11 cellular contexts compared by ENCODE assay signal in the genomic region with DNA sequence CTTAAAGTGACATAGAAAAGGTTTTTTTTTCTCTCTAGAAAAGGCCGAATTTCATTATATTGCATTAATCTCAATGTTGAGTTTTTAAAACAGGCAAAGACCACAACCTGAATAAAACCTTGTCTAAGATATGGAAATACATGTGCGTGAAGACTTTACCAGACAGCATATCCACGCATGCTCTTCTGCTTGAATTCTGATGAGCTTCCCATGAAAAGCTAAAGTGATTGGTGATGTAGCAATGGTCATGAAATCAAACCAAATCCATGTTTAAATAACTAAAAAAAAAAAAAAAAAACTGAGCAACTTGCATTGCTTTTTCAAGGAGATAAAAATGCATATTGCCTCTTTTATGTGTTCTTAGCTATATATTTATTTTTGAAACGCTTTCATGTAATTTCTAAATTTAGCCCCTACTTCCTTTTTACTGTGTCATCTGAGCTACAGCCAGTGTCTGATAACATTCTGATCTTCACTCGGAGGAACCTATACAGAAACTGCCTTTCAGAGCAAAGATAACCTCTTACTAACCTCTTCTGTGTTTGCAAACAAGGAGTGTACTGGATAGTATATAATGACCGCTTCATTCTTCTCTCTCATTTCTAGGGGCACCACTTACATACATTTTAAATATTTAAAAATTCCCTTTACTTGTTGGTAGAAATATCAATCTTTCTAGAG.
DNase-seq lines count a peak whose midpoint lies in the region; ATAC-seq, FAIRE-seq and TF ChIP-seq lines count a peak whose summit lies in the region.
"Had no signal": no experiment of that assay in that cellular context is flagged by ENCODE, and none has a peak within 500 bp of the region (broad histone marks: within the 10 kb centered on the region; RNA-seq: fewer than 3 reads in every experiment).

No MANE protein-coding gene starts in this region.

- SMC1A ChIA-PET in GM12878 (lab: Charles Lee; ENCODE audit: uncharacterized antibody, unreplicated experiment): interaction anchor here (0.6 to 1.5 kb wide), 17 partner anchors 9 to 543 kb away, joined by 3 to 11 read pairs (median 3); no protein-coding TSS in a partner anchor

- H3K9me3 Mint-ChIP-seq in CD4-positive, CD25-positive, alpha-beta regulatory T cell: peaks cover 0 to 2% (median 0%) of the 10 kb centered on the region in 7 donors

- H3K4me3 ChIP-seq in CD4-positive, CD25-positive, alpha-beta regulatory T cell (ENCODE audit: low read depth, low read length): peak overlapping the region; percentile 33
- no peak overlapping the region for H3K4me3 ChIP-seq in GM12878
- H3K4me3 ChIP-seq: thoracic aorta had no signal

- CTCF ChIA-PET in GM12878 (lab: Yijun Ruan, JAX): interaction anchor here (0.6 to 3.4 kb wide), 7 partner anchors 9 to 349 kb away, joined by 3 to 21 read pairs (median 4); no protein-coding TSS in a partner anchor

- POLR2A ChIA-PET in GM12878 (lab: Charles Lee): interaction anchor here (0.6 to 1.1 kb wide), 7 partner anchors 11 to 929 kb away, joined by 3 to 6 read pairs (median 4); no protein-coding TSS in a partner anchor

- no peaks in the 10 kb centered on the region for H3K9me3 ChIP-seq in CD4-positive, CD25-positive, alpha-beta regulatory T cell (ENCODE audit: control insufficient read depth in 2 of 2, low read length in 2 of 2)
- H3K9me3 ChIP-seq in GM12878 (replicated peaks; ENCODE audit: control insufficient read depth, insufficient read depth, low read length): no peaks in the 10 kb centered on the region
- H3K9me3 ChIP-seq: thoracic aorta had no signal

- TF ChIP-seq EP300 in GM12878 (IDR thresholded peaks at IDR 0.05; ENCODE audit: borderline replicate concordance in 1 of 2, control insufficient read depth in 1 of 2, low read depth in 2 of 2, low read length in 2 of 2): no peak

- no peak for TF ChIP-seq CTCF in GM12878 (IDR thresholded peaks at IDR 0.05 in 2 of 3, conservative IDR thresholded peaks at IDR 0.05 in 1 of 3; ENCODE audit: control insufficient read depth in 2 of 3, extremely low read depth in 1 of 3, insufficient read depth in 1 of 3, low read depth in 3 of 3, low read length in 3 of 3)

- no peaks in the 10 kb centered on the region for H3K27me3 Mint-ChIP-seq in CD4-positive, CD25-positive, alpha-beta regulatory T cell

- peak in 1 of 3 donors; percentile 49 for DNase-seq in CD4-positive, CD25-positive, alpha-beta regulatory T cell
- peak; percentile 64 for DNase-seq in KBM-7
- DNase-seq in GM12878 (ENCODE audit: low read depth, low spot score): peak; percentile 21
- DNase-seq in kidney glomerular epithelial cell (lab: John Stamatoyannopoulos, UW): no peak
- DNase-seq in T-helper 1 cell: no peak
- no peak for DNase-seq in SK-N-DZ (ENCODE audit: low spot score)
- DNase-seq in 8988T: no peak
- DNase-seq: activated CD4-positive, alpha-beta T cell treated with anti-CD3 and anti-CD28 coated beads for 4 hours; NCI-H748 treated with DMSO at 0.1 percent for 48 hours had no signal

- intact Hi-C loops in GM12878 (cut with micrococcal nuclease; ENCODE audit: unreplicated experiment): loop anchor here (5.0 kb wide), 1 partner anchor 540 kb away; no protein-coding TSS in a partner anchor

- H2AFZ ChIP-seq in GM12878 (ENCODE audit: control insufficient read depth, low read depth, low read length): peak overlapping the region; percentile 10; the same call in 1 of the 2 replicates

- no peak for TF ChIP-seq POLR2A in GM12878 (IDR thresholded peaks at IDR 0.05; ENCODE audit: low read depth, low read length)

- H3K4me2 ChIP-seq in GM12878 (ENCODE audit: control insufficient read depth, insufficient read depth): peak overlapping the region; percentile 39; the same call in 1 of the 2 replicates

- TF ChIP-seq RAD21 in GM12878 (IDR thresholded peaks at IDR 0.05; ENCODE audit: insufficient read depth, low read depth, low read length): no peak

- no peaks in the 10 kb centered on the region for H4K20me1 ChIP-seq in GM12878 (ENCODE audit: control insufficient read depth, insufficient read depth)

- H3K4me1 ChIP-seq in CD4-positive, CD25-positive, alpha-beta regulatory T cell (ENCODE audit: control insufficient read depth, insufficient read depth, low read length, poor library complexity, severe bottlenecking): peaks cover 15% of the 10 kb centered on the region
- peaks cover 3% of the 10 kb centered on the region; the same call in 1 of the 2 replicates for H3K4me1 ChIP-seq in GM12878 (ENCODE audit: control insufficient read depth, insufficient read depth, low read length)

- WGBS in GM12878 (ENCODE audit: insufficient coverage, insufficient replicate concordance, low lambda C conversion rate, missing lambda C conversion rate): 41% methylated on average over 6 of the region's 6 CpGs

- peak; percentile 23 for FAIRE-seq in GM12878 (lab: Jason Lieb, UNC)

- H3K27me3 ChIP-seq in CD4-positive, CD25-positive, alpha-beta regulatory T cell (ENCODE audit: control insufficient read depth, insufficient read depth, low read length): no peaks in the 10 kb centered on the region
- H3K27me3 ChIP-seq in GM12878 (replicated peaks in 1 of 2; ENCODE audit: control insufficient read depth in 2 of 2, insufficient read depth in 2 of 2, low read length in 1 of 2): no peaks in the 10 kb centered on the region; a peak in 1 of 4 replicates

- peaks cover 7% of the 10 kb centered on the region for H3K36me3 Mint-ChIP-seq in CD4-positive, CD25-positive, alpha-beta regulatory T cell

- H3K79me2 ChIP-seq in GM12878 (ENCODE audit: control insufficient read depth, insufficient read depth, low read length): no peaks in the 10 kb centered on the region

- no peak overlapping the region for H3K27ac ChIP-seq in CD4-positive, CD25-positive, alpha-beta regulatory T cell (ENCODE audit: insufficient read depth, low read length, poor library complexity, severe bottlenecking)
- no peak overlapping the region for H3K27ac ChIP-seq in GM12878 (ENCODE audit: control insufficient read depth, insufficient read depth)
- H3K27ac ChIP-seq: thoracic aorta had no signal

- ATAC-seq in CD4-positive, CD25-positive, alpha-beta regulatory T cell (ENCODE audit: low read depth in 2 of 2): peak in 1 of 2 donors; percentile 44
- ATAC-seq in GM18867 (IDR thresholded peaks at IDR 0.05; ENCODE audit: unreplicated experiment) (peak; percentile 74), GM12878 (peak; percentile 81)

- H3K27ac Mint-ChIP-seq in CD4-positive, CD25-positive, alpha-beta regulatory T cell: no peak overlapping the region

- in situ Hi-C loops in KBM-7 (cut with MboI; ENCODE audit: low pct_unique_long_range_greater_than_20kb, low sequenced_read_pairs) (no loop called here), GM12878 (cut with MboI) (no loop called here)

- H3K4me3 Mint-ChIP-seq in CD4-positive, CD25-positive, alpha-beta regulatory T cell: peak overlapping the region in 1 of 4 donors; percentile 12

- H3K36me3 ChIP-seq in CD4-positive, CD25-positive, alpha-beta regulatory T cell (ENCODE audit: control insufficient read depth, insufficient read depth, low read length): no peaks in the 10 kb centered on the region
- H3K36me3 ChIP-seq in GM12878 (ENCODE audit: control insufficient read depth in 2 of 2, insufficient read depth in 2 of 2, low read length in 1 of 2): no peaks in the 10 kb centered on the region
- H3K36me3 ChIP-seq: thoracic aorta had no signal

- peaks cover 18 to 49% (median 39%) of the 10 kb centered on the region in 4 donors for H3K4me1 Mint-ChIP-seq in CD4-positive, CD25-positive, alpha-beta regulatory T cell

- no peak overlapping the region for H3K9ac ChIP-seq in GM12878 (ENCODE audit: control insufficient read depth, insufficient read depth, low read length)

- no TSS peak for BruUV-seq in GM12878 (replicated peaks; lab: Mats Ljungman, UMichigan)

- RAD21 ChIA-PET in GM12878 (lab: Charles Lee; ENCODE audit: unreplicated experiment): interaction anchor here (0.7 to 3.4 kb wide), 10 partner anchors 9 to 154 kb away, joined by 3 to 44 read pairs (median 3); no protein-coding TSS in a partner anchor

TF ChIP-seq in GM12878, 131 proteins besides CTCF, POLR2A, EP300 and RAD21 (continues in another document):
- no peak for TF ChIP-seq STAT1 (conservative IDR thresholded peaks at IDR 0.05)
- TF ChIP-seq, protein P1, sequence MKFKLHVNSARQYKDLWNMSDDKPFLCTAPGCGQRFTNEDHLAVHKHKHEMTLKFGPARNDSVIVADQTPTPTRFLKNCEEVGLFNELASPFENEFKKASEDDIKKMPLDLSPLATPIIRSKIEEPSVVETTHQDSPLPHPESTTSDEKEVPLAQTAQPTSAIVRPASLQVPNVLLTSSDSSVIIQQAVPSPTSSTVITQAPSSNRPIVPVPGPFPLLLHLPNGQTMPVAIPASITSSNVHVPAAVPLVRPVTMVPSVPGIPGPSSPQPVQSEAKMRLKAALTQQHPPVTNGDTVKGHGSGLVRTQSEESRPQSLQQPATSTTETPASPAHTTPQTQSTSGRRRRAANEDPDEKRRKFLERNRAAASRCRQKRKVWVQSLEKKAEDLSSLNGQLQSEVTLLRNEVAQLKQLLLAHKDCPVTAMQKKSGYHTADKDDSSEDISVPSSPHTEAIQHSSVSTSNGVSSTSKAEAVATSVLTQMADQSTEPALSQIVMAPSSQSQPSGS (IDR thresholded peaks at IDR 0.05; ENCODE audit: low read length): peak; percentile 40; the same call in 1 of the 2 replicates
- TF ChIP-seq MEF2A (IDR thresholded peaks at IDR 0.05; ENCODE audit: insufficient read depth, low read depth, low read length): peak; percentile 87
- TF ChIP-seq SUPT20H (IDR thresholded peaks at IDR 0.05; ENCODE audit: borderline replicate concordance, control insufficient read depth, low read depth, low read length): no peak
- TF ChIP-seq MEF2B (IDR thresholded peaks at IDR 0.05; ENCODE audit: partially characterized antibody, poor library complexity, severe bottlenecking): peak; percentile 79
- 0 out of 2 replicates have a peak, but pooled peaks have one; percentile 14 for TF ChIP-seq CREB1 (IDR thresholded peaks at IDR 0.05; ENCODE audit: low read depth)
- no peak for TF ChIP-seq SRF (IDR thresholded peaks at IDR 0.05; ENCODE audit: low read depth in 2 of 2, low read length in 2 of 2)
- TF ChIP-seq PAX8 (IDR thresholded peaks at IDR 0.05): no peak
- no peak for TF ChIP-seq SUZ12 (IDR thresholded peaks at IDR 0.05; ENCODE audit: unreplicated experiment)
- no peak for TF ChIP-seq ETV6 (conservative IDR thresholded peaks at IDR 0.05 in 1 of 2, IDR thresholded peaks at IDR 0.05 in 1 of 2; ENCODE audit: borderline replicate concordance in 1 of 2, low read depth in 1 of 2)
- TF ChIP-seq CBX5 (IDR thresholded peaks at IDR 0.05; ENCODE audit: low read depth): no peak
- 0 out of 2 replicates have a peak, but pooled peaks have one; percentile 20 for TF ChIP-seq ZBED1 (IDR thresholded peaks at IDR 0.05; ENCODE audit: borderline replicate concordance)
- no peak for TF ChIP-seq DPF2 (IDR thresholded peaks at IDR 0.05)
- TF ChIP-seq, protein P2, sequence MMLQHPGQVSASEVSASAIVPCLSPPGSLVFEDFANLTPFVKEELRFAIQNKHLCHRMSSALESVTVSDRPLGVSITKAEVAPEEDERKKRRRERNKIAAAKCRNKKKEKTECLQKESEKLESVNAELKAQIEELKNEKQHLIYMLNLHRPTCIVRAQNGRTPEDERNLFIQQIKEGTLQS (IDR thresholded peaks at IDR 0.05; ENCODE audit: borderline replicate concordance, extremely low read depth, low read depth, low read length): no peak
- no peak for TF ChIP-seq GATAD2B (conservative IDR thresholded peaks at IDR 0.05; ENCODE audit: low read depth)

Comparison
In these comparisons a context has a peak if more than half of its experiments do, and no peak if none do; other contexts are left out.
1. DNase-seq: peak in KBM-7 (single experiment) and GM12878 (single experiment); none in kidney glomerular epithelial cell (single experiment), T-helper 1 cell (0 of 5), SK-N-DZ (single experiment) and 8988T (single experiment).